In genomic region chr1:154436433-154436832, GRCh38 we compare ENCODE assay signal across 2 cellular contexts.
TF ChIP-seq lines count a peak whose summit lies in the region.

No MANE protein-coding gene starts in this region.

TF ChIP-seq in HCT116, 20 proteins besides CTCF, POLR2A, EP300 and RAD21:
- TF ChIP-seq EZH2phosphoT487 (IDR thresholded peaks at IDR 0.05; ENCODE audit: borderline replicate concordance) (no peak), POLR2AphosphoS5 (IDR thresholded peaks at IDR 0.05; ENCODE audit: low read depth, low read length) (no peak), REST (IDR thresholded peaks at IDR 0.05; ENCODE audit: low read depth) (no peak), TCF7L2 (IDR thresholded peaks at IDR 0.05; ENCODE audit: borderline replicate concordance, extremely low read depth, insufficient read depth, insufficient read length) (no peak), FOSL1 (IDR thresholded peaks at IDR 0.05; ENCODE audit: low read depth) (no peak), SP1 (IDR thresholded peaks at IDR 0.05; ENCODE audit: low read depth) (no peak), ELF1 (IDR thresholded peaks at IDR 0.05; ENCODE audit: borderline replicate concordance, low read depth) (no peak), ZFX (IDR thresholded peaks at IDR 0.05) (no peak), EGR1 (IDR thresholded peaks at IDR 0.05; ENCODE audit: low read depth) (no peak), CBX3 (IDR thresholded peaks at IDR 0.05; ENCODE audit: low read depth) (no peak), ZBTB33 (IDR thresholded peaks at IDR 0.05; ENCODE audit: extremely low read depth, insufficient replicate concordance, low read length) (no peak), ZNF274 (IDR thresholded peaks at IDR 0.05; ENCODE audit: low read depth, low read length) (no peak), SRF (IDR thresholded peaks at IDR 0.05; ENCODE audit: low read depth) (no peak), EZH2 (IDR thresholded peaks at IDR 0.05) (no peak), YY1 (IDR thresholded peaks at IDR 0.05; ENCODE audit: extremely low read depth, insufficient replicate concordance, low read depth, low read length) (no peak)
- TF ChIP-seq, protein P1, sequence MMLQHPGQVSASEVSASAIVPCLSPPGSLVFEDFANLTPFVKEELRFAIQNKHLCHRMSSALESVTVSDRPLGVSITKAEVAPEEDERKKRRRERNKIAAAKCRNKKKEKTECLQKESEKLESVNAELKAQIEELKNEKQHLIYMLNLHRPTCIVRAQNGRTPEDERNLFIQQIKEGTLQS (IDR thresholded peaks at IDR 0.05), result no peak
- TF ChIP-seq, protein P2, sequence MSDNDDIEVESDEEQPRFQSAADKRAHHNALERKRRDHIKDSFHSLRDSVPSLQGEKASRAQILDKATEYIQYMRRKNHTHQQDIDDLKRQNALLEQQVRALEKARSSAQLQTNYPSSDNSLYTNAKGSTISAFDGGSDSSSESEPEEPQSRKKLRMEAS (IDR thresholded peaks at IDR 0.05), result no peak

TF ChIP-seq in HepG2, 621 proteins besides CTCF, POLR2A, EP300 and RAD21:
- TF ChIP-seq ZBTB43 (CRISPR knock-in tag; conservative IDR thresholded peaks at IDR 0.05) (no peak), KLF12 (CRISPR knock-in tag; IDR thresholded peaks at IDR 0.05; ENCODE audit: borderline replicate concordance) (no peak), ATF6 (CRISPR knock-in tag; conservative IDR thresholded peaks at IDR 0.05) (no peak), ZNF512 (CRISPR knock-in tag; IDR thresholded peaks at IDR 0.05) (no peak), KLF15 (CRISPR knock-in tag; IDR thresholded peaks at IDR 0.05; ENCODE audit: borderline replicate concordance) (no peak), PHF8 (CRISPR knock-in tag; IDR thresholded peaks at IDR 0.05) (no peak), ZBTB42 (CRISPR knock-in tag; IDR thresholded peaks at IDR 0.05) (no peak), GTF2F1 (IDR thresholded peaks at IDR 0.05; ENCODE audit: low read length) (no peak), HHEX (CRISPR knock-in tag; IDR thresholded peaks at IDR 0.05) (no peak), ZNF746 (CRISPR knock-in tag; IDR thresholded peaks at IDR 0.05) (no peak), HMGA1 (CRISPR knock-in tag; conservative IDR thresholded peaks at IDR 0.05) (no peak), TAF15 (IDR thresholded peaks at IDR 0.05; ENCODE audit: low read depth, low read length, poor library complexity, severe bottlenecking) (no peak), RARG (CRISPR knock-in tag; IDR thresholded peaks at IDR 0.05; ENCODE audit: low read depth) (no peak), ZNF737 (CRISPR knock-in tag; IDR thresholded peaks at IDR 0.05; ENCODE audit: borderline replicate concordance) (no peak), CAMTA2 (CRISPR knock-in tag; IDR thresholded peaks at IDR 0.05; ENCODE audit: borderline replicate concordance) (no peak), PLRG1 (conservative IDR thresholded peaks at IDR 0.05) (no peak), HES4 (CRISPR knock-in tag; IDR thresholded peaks at IDR 0.05; ENCODE audit: borderline replicate concordance) (no peak)
- TF ChIP-seq, protein P3, sequence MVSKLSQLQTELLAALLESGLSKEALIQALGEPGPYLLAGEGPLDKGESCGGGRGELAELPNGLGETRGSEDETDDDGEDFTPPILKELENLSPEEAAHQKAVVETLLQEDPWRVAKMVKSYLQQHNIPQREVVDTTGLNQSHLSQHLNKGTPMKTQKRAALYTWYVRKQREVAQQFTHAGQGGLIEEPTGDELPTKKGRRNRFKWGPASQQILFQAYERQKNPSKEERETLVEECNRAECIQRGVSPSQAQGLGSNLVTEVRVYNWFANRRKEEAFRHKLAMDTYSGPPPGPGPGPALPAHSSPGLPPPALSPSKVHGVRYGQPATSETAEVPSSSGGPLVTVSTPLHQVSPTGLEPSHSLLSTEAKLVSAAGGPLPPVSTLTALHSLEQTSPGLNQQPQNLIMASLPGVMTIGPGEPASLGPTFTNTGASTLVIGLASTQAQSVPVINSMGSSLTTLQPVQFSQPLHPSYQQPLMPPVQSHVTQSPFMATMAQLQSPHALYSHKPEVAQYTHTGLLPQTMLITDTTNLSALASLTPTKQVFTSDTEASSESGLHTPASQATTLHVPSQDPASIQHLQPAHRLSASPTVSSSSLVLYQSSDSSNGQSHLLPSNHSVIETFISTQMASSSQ (IDR thresholded peaks at IDR 0.05; ENCODE audit: low read depth), result no peak
- TF ChIP-seq, protein P3 (CRISPR knock-in tag; IDR thresholded peaks at IDR 0.05; ENCODE audit: borderline replicate concordance), result no peak
- TF ChIP-seq, protein P4, sequence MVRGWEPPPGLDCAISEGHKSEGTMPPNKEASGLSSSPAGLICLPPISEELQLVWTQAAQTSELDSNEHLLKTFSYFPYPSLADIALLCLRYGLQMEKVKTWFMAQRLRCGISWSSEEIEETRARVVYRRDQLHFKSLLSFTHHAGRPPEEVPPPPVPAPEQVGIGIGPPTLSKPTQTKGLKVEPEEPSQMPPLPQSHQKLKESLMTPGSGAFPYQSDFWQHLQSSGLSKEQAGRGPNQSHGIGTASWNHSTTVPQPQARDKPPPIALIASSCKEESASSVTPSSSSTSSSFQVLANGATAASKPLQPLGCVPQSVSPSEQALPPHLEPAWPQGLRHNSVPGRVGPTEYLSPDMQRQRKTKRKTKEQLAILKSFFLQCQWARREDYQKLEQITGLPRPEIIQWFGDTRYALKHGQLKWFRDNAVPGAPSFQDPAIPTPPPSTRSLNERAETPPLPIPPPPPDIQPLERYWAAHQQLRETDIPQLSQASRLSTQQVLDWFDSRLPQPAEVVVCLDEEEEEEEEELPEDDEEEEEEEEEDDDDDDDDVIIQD (CRISPR knock-in tag; IDR thresholded peaks at IDR 0.05; ENCODE audit: low read depth), result no peak
